Comparison of ENCODE assay signal across 11 cellular contexts in the genomic region with DNA sequence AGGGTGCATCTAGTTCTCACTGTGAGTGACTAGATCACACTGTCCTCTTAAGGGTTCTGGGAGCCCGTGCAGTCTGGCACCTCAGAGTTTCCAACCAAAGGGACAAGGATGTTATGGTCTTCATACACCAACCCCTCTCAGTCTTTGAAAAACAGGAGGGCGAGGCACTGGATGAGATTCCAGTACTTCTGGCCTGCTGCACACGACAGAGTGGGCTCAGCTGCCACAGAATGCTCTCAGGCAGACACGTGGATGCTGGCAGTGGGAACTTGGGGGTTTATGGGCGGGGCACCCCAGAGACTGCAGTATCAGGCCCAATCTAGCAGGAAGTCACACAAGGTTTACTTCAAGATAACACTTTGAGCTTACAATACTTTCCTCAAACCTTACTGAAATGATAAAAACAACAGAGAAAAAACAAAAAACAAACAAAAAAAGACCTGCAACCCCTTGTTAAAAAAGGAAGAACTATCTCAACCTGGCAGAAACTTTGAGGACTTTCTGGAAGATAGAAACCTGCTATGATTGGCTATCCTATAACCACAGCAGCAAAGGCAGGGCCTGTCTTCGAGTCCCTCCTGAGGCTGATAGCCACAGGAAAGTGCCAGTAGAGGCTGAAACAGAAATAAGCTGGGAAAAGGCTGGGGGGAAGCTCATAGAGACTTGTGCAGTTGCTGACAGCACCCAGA. TPM values are rescaled to one million over a fixed set of nuclear protein-coding genes. Genes with fewer than 3 reads are reported as not detected.
DNase-seq lines count a peak whose midpoint lies in the region; FAIRE-seq and TF ChIP-seq lines count a peak whose summit lies in the region.
"Had no signal": no experiment of that assay in that cellular context is flagged by ENCODE, and none has a peak within 500 bp of the region (broad histone marks: within the 10 kb centered on the region; RNA-seq: fewer than 3 reads in every experiment).

No MANE protein-coding gene starts in this region.

- H3K36me3 Mint-ChIP-seq in T-helper 1 cell treated with Interleukin-12 subunit alpha and Interleukin-12 subunit beta and Interleukin-4 antibody, amounts not matched to agents 30 μg/mL and 1 μg/mL, for 36 hours (ENCODE audit: low read depth) = peaks cover 11% of the 10 kb centered on the region

- 21 to 31% (median 25%) methylated on average over 6 of the region's 6 CpGs for WGBS in spleen, 5 donors

- H3K27ac ChIP-seq in brain microvascular endothelial cell = peak overlapping the region; percentile 66
- H3K27ac ChIP-seq in spleen = peak overlapping the region in 7 of 8 donors; percentile 38 to 82 (median 64)
- H3K27ac ChIP-seq: SK-N-MC had no signal

- no peaks in the 10 kb centered on the region for H3K9me3 Mint-ChIP-seq in T-helper 1 cell treated with Interleukin-12 subunit alpha and Interleukin-12 subunit beta and Interleukin-4 antibody, amounts not matched to agents 30 μg/mL and 1 μg/mL, for 36 hours

- peaks cover 11 to 36% (median 15%) of the 10 kb centered on the region in 6 donors for H3K4me1 ChIP-seq in spleen

- peak; percentile 28 for DNase-seq in NK-92 treated with Interleukin-12 subunit alpha and Interleukin-12 subunit beta, amount 100 ng/mL, for 24 hours (lab: John Stamatoyannopoulos, UW)
- DNase-seq in NK-92 (lab: John Stamatoyannopoulos, UW; ENCODE audit: unreplicated experiment) = no peak
- no peak for DNase-seq in brain microvascular endothelial cell
- peak; percentile 88 for DNase-seq in spleen
- no peak for DNase-seq in inferior parietal cortex (ENCODE audit: extremely low spot score)
- DNase-seq in NCI-H1694 treated with DMSO at 0.1 percent for 48 hours (lab: John Stamatoyannopoulos, UW) = no peak
- DNase-seq in frontal cortex (ENCODE audit: low spot score in 2 of 2) = no peak
- DNase-seq: NCI-H1105 treated with DMSO at 0.1 percent for 48 hours had no signal

- H3K36me3 ChIP-seq in brain microvascular endothelial cell (replicated peaks) (no peaks in the 10 kb centered on the region), spleen (no peaks in the 10 kb centered on the region)

- no peak for FAIRE-seq in frontal cortex (lab: Jason Lieb, UNC)
- FAIRE-seq: bronchial epithelial cell had no signal

- H3K27me3 ChIP-seq in brain microvascular endothelial cell (replicated peaks) (no peaks in the 10 kb centered on the region), spleen (replicated peaks in 1 of 7) (no peaks in the 10 kb centered on the region)

- in situ Hi-C loops in brain microvascular endothelial cell (cut with HindIII; ENCODE audit: low pct_ligation_motif_present, low sequenced_read_pairs) = no loop called here

- no peak for TF ChIP-seq POLR2A in spleen (IDR thresholded peaks at IDR 0.05)

- intact Hi-C loops in spleen (cut with DNase I; ENCODE audit: low total_unique reads) = no loop called here

- H3K27ac Mint-ChIP-seq in T-helper 1 cell treated with Interleukin-12 subunit alpha and Interleukin-12 subunit beta and Interleukin-4 antibody, amounts not matched to agents 30 μg/mL and 1 μg/mL, for 36 hours = peak overlapping the region; percentile 92

- no peak overlapping the region for H3K4me3 ChIP-seq in brain microvascular endothelial cell (ENCODE audit: low read depth, low read length)
- H3K4me3 ChIP-seq in spleen = no peak overlapping the region
- H3K4me3 ChIP-seq: SK-N-MC had no signal

- no peak for TF ChIP-seq CTCF in brain microvascular endothelial cell (IDR thresholded peaks at IDR 0.05; ENCODE audit: low read depth, low read length, missing control alignments)
- TF ChIP-seq CTCF in spleen (IDR thresholded peaks at IDR 0.05 in 8 of 11, conservative IDR thresholded peaks at IDR 0.05 in 3 of 11) = no peak

- H3K4me3 Mint-ChIP-seq in T-helper 1 cell treated with Interleukin-12 subunit alpha and Interleukin-12 subunit beta and Interleukin-4 antibody, amounts not matched to agents 30 μg/mL and 1 μg/mL, for 36 hours = peak overlapping the region; percentile 61

- peaks cover 50% of the 10 kb centered on the region for H3K4me1 Mint-ChIP-seq in T-helper 1 cell treated with Interleukin-12 subunit alpha and Interleukin-12 subunit beta and Interleukin-4 antibody, amounts not matched to agents 30 μg/mL and 1 μg/mL, for 36 hours (ENCODE audit: low read depth)

- H3K27me3 Mint-ChIP-seq in T-helper 1 cell treated with Interleukin-12 subunit alpha and Interleukin-12 subunit beta and Interleukin-4 antibody, amounts not matched to agents 30 μg/mL and 1 μg/mL, for 36 hours (ENCODE audit: low read depth) = peaks cover 4% of the 10 kb centered on the region

- no peaks in the 10 kb centered on the region for H3K9me3 ChIP-seq in spleen

RNA-seq across cellular contexts. Expression of a gene that starts 28.3 kb away (rescaled TPM):
- 10 to 100 TPM; 33.5 to 60.8 (median 55.8) TPM for total RNA-seq in spleen
- 10 to 100 TPM in 2 of 3 donors, 1 to 10 TPM in 1; 8.9 to 12.8 (median 10.1) TPM for polyA plus RNA-seq in spleen
- total RNA-seq in frontal cortex = 75.8 TPM

Comparison
In these comparisons a context has a peak if more than half of its experiments do, and no peak if none do; other contexts are left out.
1. DNase-seq: peak in NK-92 treated with Interleukin-12 subunit alpha and Interleukin-12 subunit beta, amount 100 ng/mL, for 24 hours (single experiment) and spleen (single experiment); none in NK-92 (single experiment), brain microvascular endothelial cell (single experiment), inferior parietal cortex (single experiment), NCI-H1694 treated with DMSO at 0.1 percent for 48 hours (single experiment) and frontal cortex (0 of 2).